In genomic region chr16:26770547-26770946, GRCh38 we compare ENCODE assay signal across 29 cellular contexts.
"Had no signal": no experiment of that assay in that cellular context is flagged by ENCODE, and none has a peak within 500 bp of the region (broad histone marks: within the 10 kb centered on the region; RNA-seq: fewer than 3 reads in every experiment).

No MANE protein-coding gene starts in this region.

- H3K27me3 ChIP-seq: colonic mucosa, foreskin keratinocyte, gastrocnemius medialis had no signal

- H3K79me2 ChIP-seq: hepatocyte had no signal

- H3K4me1 Mint-ChIP-seq: endodermal cell had no signal

- H3K4me2 ChIP-seq: hepatocyte had no signal

- H3K4me3 ChIP-seq: colonic mucosa, coronary artery, dorsolateral prefrontal cortex, esophagus muscularis mucosa, esophagus squamous epithelium, gastrocnemius medialis, gastroesophageal sphincter, heart left ventricle, heart right ventricle, hepatocyte had no signal

- H3K36me3 ChIP-seq: colonic mucosa, esophagus muscularis mucosa, esophagus squamous epithelium, gastrocnemius medialis, gastroesophageal sphincter, heart left ventricle, heart right ventricle had no signal

- DNase-seq: colonic mucosa; cortex of kidney; dermis blood vessel endothelial cell; dorsolateral prefrontal cortex; effector CD4-positive, alpha-beta T cell; effector CD8-positive, alpha-beta T cell; effector memory CD4-positive, alpha-beta T cell; effector memory CD8-positive, alpha-beta T cell; endodermal cell; esophagus squamous epithelium; foreskin fibroblast; foreskin keratinocyte; foreskin melanocyte; gastrocnemius medialis; glutamatergic neuron; head of caudate nucleus; heart left ventricle; heart right ventricle; hippocampal formation had no signal

- ATAC-seq: effector memory CD8-positive, alpha-beta T cell; esophagus mucosa; foreskin keratinocyte; gastrocnemius medialis; gastroesophageal sphincter; heart left ventricle; heart right ventricle had no signal

- H3K9me3 ChIP-seq: colonic mucosa, esophagus muscularis mucosa, esophagus squamous epithelium, gastrocnemius medialis, gastroesophageal sphincter, heart left ventricle had no signal

- H3K27ac Mint-ChIP-seq: dendritic cell treated with granulocyte-macrophage colony-stimulating factor and Interleukin-4, amounts not matched to agents 40 ng/mL and 50 ng/mL, for 4 days; effector memory CD8-positive, alpha-beta T cell; endodermal cell had no signal

- H3K4me1 ChIP-seq: colonic mucosa, esophagus muscularis mucosa, esophagus squamous epithelium, foreskin keratinocyte, gastrocnemius medialis, gastroesophageal sphincter, heart left ventricle, heart right ventricle had no signal

- H3K4me3 Mint-ChIP-seq: dendritic cell treated with granulocyte-macrophage colony-stimulating factor and Interleukin-4, amounts not matched to agents 40 ng/mL and 50 ng/mL, for 4 days; effector memory CD8-positive, alpha-beta T cell; endodermal cell had no signal

- H3K27me3 Mint-ChIP-seq: dendritic cell treated with granulocyte-macrophage colony-stimulating factor and Interleukin-4, amounts not matched to agents 40 ng/mL and 50 ng/mL, for 4 days had no signal

- FAIRE-seq: endometrium, endothelial cell of umbilical vein, frontal cortex had no signal

- H3K9me3 Mint-ChIP-seq: dendritic cell treated with granulocyte-macrophage colony-stimulating factor and Interleukin-4, amounts not matched to agents 40 ng/mL and 50 ng/mL, for 4 days; effector memory CD8-positive, alpha-beta T cell had no signal

- H2AFZ ChIP-seq: hepatocyte had no signal

- H3K27ac ChIP-seq: colonic mucosa, coronary artery, dorsolateral prefrontal cortex, epithelial cell of prostate, esophagus muscularis mucosa, esophagus squamous epithelium, foreskin keratinocyte, gastrocnemius medialis, gastroesophageal sphincter, heart left ventricle, heart right ventricle, hepatocyte had no signal
